In the genomic region with DNA sequence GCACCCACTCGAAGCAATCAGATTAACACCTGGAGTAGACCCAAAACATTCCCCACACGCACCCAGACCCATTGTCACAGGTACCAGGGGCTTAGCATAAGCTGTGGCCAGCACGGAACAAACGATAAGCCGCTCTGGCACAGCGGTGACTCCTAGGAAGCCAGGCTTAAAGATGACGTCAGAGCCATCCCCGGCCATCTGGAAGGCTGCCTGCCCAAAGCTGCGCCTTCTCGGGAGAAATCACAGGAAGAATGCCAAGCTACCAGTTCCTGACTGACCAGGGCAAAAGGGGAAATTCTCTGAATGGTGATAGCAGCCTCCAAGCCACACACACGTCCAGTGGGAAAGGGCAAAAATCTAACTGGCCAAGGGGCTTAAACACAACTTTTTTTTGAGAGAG, we compare ENCODE assay signal across 9 cellular contexts. TPM values are rescaled to one million over a fixed set of nuclear protein-coding genes. Genes with fewer than 3 reads are reported as not detected.
DNase-seq lines count a peak whose midpoint lies in the region; ATAC-seq and TF ChIP-seq lines count a peak whose summit lies in the region.
"Had no signal": no experiment of that assay in that cellular context is flagged by ENCODE, and none has a peak within 500 bp of the region (broad histone marks: within the 10 kb centered on the region; RNA-seq: fewer than 3 reads in every experiment).

No MANE protein-coding gene starts in this region.

- ATAC-seq in esophagus mucosa (peak; percentile 66), HG03108 (IDR thresholded peaks at IDR 0.05; ENCODE audit: unreplicated experiment) (no peak), GM19324 (IDR thresholded peaks at IDR 0.05; ENCODE audit: low FRiP score, unreplicated experiment) (no peak)

- TF ChIP-seq CTCF in OCI-LY7 (conservative IDR thresholded peaks at IDR 0.05; ENCODE audit: low read length), result no peak

- CTCF ChIA-PET in OCI-LY7 (lab: Charles Lee; ENCODE audit: unreplicated experiment), result no interaction called here

- no peaks in the 10 kb centered on the region for H4K20me1 ChIP-seq in OCI-LY7 (ENCODE audit: insufficient read depth, low read length)

- intact Hi-C loops in posterior vena cava (cut with DNase I) (no loop called here), OCI-LY7 (cut with micrococcal nuclease; ENCODE audit: unreplicated experiment) (no loop called here)

- BruUV-seq in OCI-LY7 (replicated peaks; lab: Mats Ljungman, UMichigan), result no TSS peak

- no peaks in the 10 kb centered on the region for H3K4me1 ChIP-seq in OCI-LY7 (ENCODE audit: insufficient read depth, low read length, poor library complexity, severe bottlenecking)

- no peak overlapping the region for H2AFZ ChIP-seq in OCI-LY7 (ENCODE audit: low read length)

- no peak overlapping the region for H3K4me3 ChIP-seq in OCI-LY7 (ENCODE audit: low read depth, low read length, poor library complexity, severe bottlenecking)
- H3K4me3 ChIP-seq: GM12878 had no signal

- no peak overlapping the region for H3K27ac ChIP-seq in OCI-LY7 (ENCODE audit: low read depth, low read length, poor library complexity, severe bottlenecking)

- H3K36me3 ChIP-seq in OCI-LY7 (ENCODE audit: insufficient read depth, low read length), result no peaks in the 10 kb centered on the region

- peak; percentile 83 for DNase-seq in DMS53 treated with DMSO at 0.1 percent for 48 hours (lab: John Stamatoyannopoulos, UW; ENCODE audit: unreplicated experiment)
- DNase-seq in NCI-H524 (lab: John Stamatoyannopoulos, UW), result peak; percentile 60 to 89
- DNase-seq in posterior vena cava (ENCODE audit: low spot score), result peak; percentile 88
- DNase-seq in OCI-LY7 (ENCODE audit: low spot score), result no peak
- DNase-seq in foreskin melanocyte, result no peak

- H3K9me3 ChIP-seq in OCI-LY7 (ENCODE audit: low read length), result no peaks in the 10 kb centered on the region

- no peaks in the 10 kb centered on the region for H3K79me2 ChIP-seq in OCI-LY7 (ENCODE audit: insufficient read depth, low read depth, low read length)

- no peak overlapping the region for H3K4me2 ChIP-seq in OCI-LY7 (ENCODE audit: low read length)

- POLR2A ChIA-PET in OCI-LY7 (lab: Charles Lee), result interaction anchor here (0.6 kb wide), 1 partner anchor 816 kb away, joined by 3 read pairs; no protein-coding TSS in a partner anchor

- H3K9me2 ChIP-seq in OCI-LY7 (ENCODE audit: insufficient read depth, low read length), result no peaks in the 10 kb centered on the region

RNA-seq across cellular contexts. Expression of a gene that starts 13.0 kb away (rescaled TPM):
- total RNA-seq in esophagus mucosa, result 30.6 TPM
- total RNA-seq in posterior vena cava, result 10 to 100 TPM; 37.2 to 38.7 TPM
- total RNA-seq in OCI-LY7 (2014; rRNA removed; shearing (Covaris generic)), result 37.1 and 51.5 TPM in 2 replicates
- total RNA-seq in OCI-LY7 (2022), result 63.6 and 74.3 TPM in 2 replicates

Comparison
In these comparisons a context has a peak if more than half of its experiments do, and no peak if none do; other contexts are left out.
1. DNase-seq: peak in DMS53 treated with DMSO at 0.1 percent for 48 hours (single experiment), NCI-H524 (2 of 2) and posterior vena cava (single experiment); none in OCI-LY7 (single experiment) and foreskin melanocyte (single experiment).